Comparison of ENCODE assay signal across 1 cellular context in genomic region chr1:33334081-33334552, GRCh38.
TF ChIP-seq lines count a peak whose summit lies in the region.

No MANE protein-coding gene starts in this region.

TF ChIP-seq in HepG2, 621 proteins besides CTCF, POLR2A, EP300 and RAD21 (continued from another document and continues in another):
- no peak for TF ChIP-seq REL (CRISPR knock-in tag; conservative IDR thresholded peaks at IDR 0.05)
- no peak for TF ChIP-seq ISX (CRISPR knock-in tag; conservative IDR thresholded peaks at IDR 0.05)
- TF ChIP-seq HMGXB3 (CRISPR knock-in tag; IDR thresholded peaks at IDR 0.05; ENCODE audit: borderline replicate concordance), result no peak
- TF ChIP-seq RARA (CRISPR knock-in tag; IDR thresholded peaks at IDR 0.05), result peak; percentile 82
- peak; percentile 36; the same call in 1 of the 2 replicates for TF ChIP-seq HOXA3 (CRISPR knock-in tag; IDR thresholded peaks at IDR 0.05)
- no peak for TF ChIP-seq ZNF432 (CRISPR knock-in tag; IDR thresholded peaks at IDR 0.05; ENCODE audit: borderline replicate concordance)
- TF ChIP-seq POLR2AphosphoS2 (IDR thresholded peaks at IDR 0.05; ENCODE audit: low read depth, low read length), result no peak
- no peak for TF ChIP-seq ZNF326 (CRISPR knock-in tag; IDR thresholded peaks at IDR 0.05; ENCODE audit: borderline replicate concordance)
- TF ChIP-seq ZSCAN21 (CRISPR knock-in tag; IDR thresholded peaks at IDR 0.05; ENCODE audit: borderline replicate concordance), result no peak
- no peak for TF ChIP-seq SOX6 (IDR thresholded peaks at IDR 0.05)
- peak; percentile 94 for TF ChIP-seq SOX6 (CRISPR knock-in tag; IDR thresholded peaks at IDR 0.05)
- no peak for TF ChIP-seq SNAI1 (CRISPR knock-in tag; IDR thresholded peaks at IDR 0.05; ENCODE audit: borderline replicate concordance)
- peak; percentile 91 for TF ChIP-seq SOX13 (IDR thresholded peaks at IDR 0.05)
- peak in 1 of 2 experiments; percentile 97; a peak in 2 of 4 replicates for TF ChIP-seq SOX13 (CRISPR knock-in tag; conservative IDR thresholded peaks at IDR 0.05 in 1 of 2, IDR thresholded peaks at IDR 0.05 in 1 of 2)
- TF ChIP-seq ZNF513 (CRISPR knock-in tag; conservative IDR thresholded peaks at IDR 0.05), result no peak
- no peak for TF ChIP-seq CENPBD1 (CRISPR knock-in tag; IDR thresholded peaks at IDR 0.05; ENCODE audit: borderline replicate concordance, low read depth)
- no peak for TF ChIP-seq FOXP1 (IDR thresholded peaks at IDR 0.05)
- no peak for TF ChIP-seq FOXP1 (CRISPR knock-in tag; IDR thresholded peaks at IDR 0.05)
- TF ChIP-seq ATAD3A (CRISPR knock-in tag; IDR thresholded peaks at IDR 0.05), result no peak
- TF ChIP-seq SAP130 (CRISPR knock-in tag; IDR thresholded peaks at IDR 0.05; ENCODE audit: low read depth), result peak; percentile 43; the same call in 1 of the 2 replicates
- no peak for TF ChIP-seq SETDB1 (CRISPR knock-in tag; IDR thresholded peaks at IDR 0.05; ENCODE audit: borderline replicate concordance)
- TF ChIP-seq ZFP41 (CRISPR knock-in tag; IDR thresholded peaks at IDR 0.05; ENCODE audit: borderline replicate concordance), result no peak
- TF ChIP-seq PRMT3 (CRISPR knock-in tag; IDR thresholded peaks at IDR 0.05; ENCODE audit: borderline replicate concordance, low read depth), result no peak
- no peak for TF ChIP-seq ATM (IDR thresholded peaks at IDR 0.05; ENCODE audit: borderline replicate concordance)
- TF ChIP-seq DRAP1 (CRISPR knock-in tag; IDR thresholded peaks at IDR 0.05), result no peak
- no peak for TF ChIP-seq SP140L (CRISPR knock-in tag; IDR thresholded peaks at IDR 0.05; ENCODE audit: borderline replicate concordance)
- no peak for TF ChIP-seq HOXA5 (CRISPR knock-in tag; IDR thresholded peaks at IDR 0.05)
- TF ChIP-seq HNF1A (IDR thresholded peaks at IDR 0.05; ENCODE audit: low read depth), result no peak
- no peak for TF ChIP-seq HNF1A (CRISPR knock-in tag; IDR thresholded peaks at IDR 0.05; ENCODE audit: borderline replicate concordance)
- no peak; the same call in 1 of the 2 replicates for TF ChIP-seq PAXIP1 (CRISPR knock-in tag; conservative IDR thresholded peaks at IDR 0.05)
- TF ChIP-seq ELF3 (CRISPR knock-in tag; IDR thresholded peaks at IDR 0.05), result 0 out of 2 replicates have a peak, but pooled peaks have one; percentile 13
- no peak for TF ChIP-seq IRF1 (CRISPR knock-in tag; IDR thresholded peaks at IDR 0.05; ENCODE audit: low read depth)
- no peak for TF ChIP-seq ZNF567 (CRISPR knock-in tag; IDR thresholded peaks at IDR 0.05; ENCODE audit: borderline replicate concordance)
- no peak for TF ChIP-seq FUBP1 (CRISPR knock-in tag; IDR thresholded peaks at IDR 0.05; ENCODE audit: borderline replicate concordance)
- TF ChIP-seq ZNF572 (CRISPR knock-in tag; IDR thresholded peaks at IDR 0.05), result no peak
- peak; percentile 36; the same call in 1 of the 2 replicates for TF ChIP-seq CREM (IDR thresholded peaks at IDR 0.05)
- TF ChIP-seq CREM (CRISPR knock-in tag; IDR thresholded peaks at IDR 0.05), result no peak
- no peak for TF ChIP-seq ATF5 (CRISPR knock-in tag; IDR thresholded peaks at IDR 0.05; ENCODE audit: low read depth)
- TF ChIP-seq FOSL1 (CRISPR knock-in tag; IDR thresholded peaks at IDR 0.05; ENCODE audit: borderline replicate concordance), result no peak
- no peak for TF ChIP-seq SYNCRIP (IDR thresholded peaks at IDR 0.05; ENCODE audit: insufficient read depth, low read depth, low read length)
- no peak for TF ChIP-seq NRL (CRISPR knock-in tag; IDR thresholded peaks at IDR 0.05; ENCODE audit: borderline replicate concordance)
- TF ChIP-seq ZNF276 (CRISPR knock-in tag; IDR thresholded peaks at IDR 0.05; ENCODE audit: low read depth), result no peak
